Comparison of ENCODE assay signal across 10 cellular contexts in the genomic region with DNA sequence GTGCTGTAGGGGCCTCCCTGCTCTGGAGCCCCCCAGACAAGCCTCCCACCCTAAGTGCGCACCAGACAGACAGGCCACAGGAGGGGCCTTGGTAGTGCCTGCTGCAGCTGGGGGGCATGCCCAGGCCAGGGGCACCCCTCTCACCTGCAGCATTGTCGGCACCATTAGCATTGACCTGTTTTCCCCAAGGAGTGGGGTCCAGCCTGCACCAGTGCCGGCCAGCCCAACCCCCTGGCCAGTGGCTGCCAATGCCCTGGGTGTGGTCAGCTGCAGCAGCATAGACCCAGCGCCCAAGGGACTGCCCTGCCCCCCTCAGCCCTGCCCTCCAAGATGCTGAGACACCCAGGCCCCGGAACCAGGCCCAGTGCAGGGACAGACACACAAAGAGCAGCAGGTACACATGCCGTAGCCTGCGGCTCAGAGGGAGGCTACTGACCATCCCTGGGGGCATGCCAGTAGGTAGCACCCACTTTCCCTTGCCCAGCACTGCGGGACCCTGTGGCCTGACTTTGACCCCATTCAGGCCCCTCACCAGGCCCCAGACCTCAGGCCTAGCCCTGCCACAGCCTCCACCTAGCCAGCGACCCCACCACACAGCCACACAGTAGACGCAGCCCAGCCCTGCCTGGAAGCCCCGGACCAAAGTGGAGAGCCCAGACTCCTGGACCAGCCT. TPM values are rescaled to one million over a fixed set of nuclear protein-coding genes. Genes with fewer than 3 reads are reported as not detected.
DNase-seq lines count a peak whose midpoint lies in the region; ATAC-seq and TF ChIP-seq lines count a peak whose summit lies in the region.
"Had no signal": no experiment of that assay in that cellular context is flagged by ENCODE, and none has a peak within 500 bp of the region (broad histone marks: within the 10 kb centered on the region; RNA-seq: fewer than 3 reads in every experiment).

No MANE protein-coding gene starts in this region.

- no peak overlapping the region; a peak in 1 of 4 replicates for H3K27ac ChIP-seq in SK-N-SH (ENCODE audit: low read depth in 2 of 2, low read length in 1 of 2)
- no peak overlapping the region for H3K27ac ChIP-seq in breast epithelium
- H3K27ac ChIP-seq in left lung: no peak overlapping the region
- H3K27ac ChIP-seq in thoracic aorta: no peak overlapping the region

- POLR2A ChIA-PET in SK-N-SH (lab: Yijun Ruan, JAX): no interaction called here

- no peak for TF ChIP-seq RAD21 in SK-N-SH (IDR thresholded peaks at IDR 0.05; ENCODE audit: low read length)

- H3F3A ChIP-seq in SK-N-SH (replicated peaks; ENCODE audit: insufficient read depth): peaks cover 19% of the 10 kb centered on the region

- H3K79me2 ChIP-seq in SK-N-SH (ENCODE audit: insufficient read depth): peaks cover 30% of the 10 kb centered on the region; the same call in 1 of the 2 replicates

- no peak for ATAC-seq in SK-N-SH treated with all-trans-retinoic acid at 6 μM for 48 hours
- ATAC-seq in left lung: no peak
- no peak for ATAC-seq in thoracic aorta (ENCODE audit: insufficient number of reproducible peaks, low FRiP score, low read depth)
- ATAC-seq in left lobe of liver: no peak

- H3K4me2 ChIP-seq in SK-N-SH: peak overlapping the region; percentile 99

- WGBS in SK-N-SH (ENCODE audit: low lambda C conversion rate): 55% methylated on average over 4 of the region's 11 CpGs

- H3K9me3 ChIP-seq in SK-N-SH: no peaks in the 10 kb centered on the region
- no peaks in the 10 kb centered on the region for H3K9me3 ChIP-seq in breast epithelium
- no peaks in the 10 kb centered on the region for H3K9me3 ChIP-seq in left lung
- H3K9me3 ChIP-seq in thoracic aorta: no peaks in the 10 kb centered on the region

- no peak overlapping the region for H2AFZ ChIP-seq in SK-N-SH (ENCODE audit: low read depth)

- peak overlapping the region; percentile 75 for H3K9ac ChIP-seq in SK-N-SH

- no peak for TF ChIP-seq POLR2A in breast epithelium (IDR thresholded peaks at IDR 0.05)

- intact Hi-C loops in breast epithelium (cut with DNase I; ENCODE audit: low total_unique reads) (no loop called here), left lung (cut with DNase I) (loop anchor here in 1 of 2 donors (5.0 kb wide), 1 partner anchor 70 kb away; no protein-coding TSS in a partner anchor)

- no peaks in the 10 kb centered on the region for H4K20me1 ChIP-seq in SK-N-SH (ENCODE audit: insufficient read depth)

- H3K4me1 ChIP-seq in SK-N-SH (ENCODE audit: control insufficient read depth in 1 of 2, insufficient read depth in 2 of 2, low read depth in 1 of 2, low read length in 1 of 2): peaks cover 34 to 75% of the 10 kb centered on the region in 2 experiments; a peak in 3 of 4 replicates
- peaks cover 15 to 53% of the 10 kb centered on the region in 2 donors for H3K4me1 ChIP-seq in breast epithelium
- H3K4me1 ChIP-seq in left lung: peaks cover 38 to 80% of the 10 kb centered on the region in 2 donors
- peaks cover 31 to 78% of the 10 kb centered on the region in 2 donors for H3K4me1 ChIP-seq in thoracic aorta (ENCODE audit: control insufficient read depth in 1 of 2, low read depth in 2 of 2)

- peak overlapping the region; percentile 71 to 81 for H3K4me3 ChIP-seq in SK-N-SH (ENCODE audit: low read depth in 2 of 2, low read length in 1 of 2)
- peak overlapping the region; percentile 49 to 78 (median 58) for H3K4me3 ChIP-seq in breast epithelium
- peak overlapping the region in 1 of 2 donors; percentile 37 for H3K4me3 ChIP-seq in left lung
- H3K4me3 ChIP-seq in thoracic aorta: peak overlapping the region; percentile 76

- TF ChIP-seq CTCF in SK-N-SH (IDR thresholded peaks at IDR 0.05): no peak
- no peak for TF ChIP-seq CTCF in breast epithelium (IDR thresholded peaks at IDR 0.05)
- TF ChIP-seq CTCF in left lung (IDR thresholded peaks at IDR 0.05): no peak
- no peak for TF ChIP-seq CTCF in thoracic aorta (IDR thresholded peaks at IDR 0.05)

- H3K9me2 ChIP-seq in SK-N-SH: no peaks in the 10 kb centered on the region

- no peak for TF ChIP-seq EP300 in SK-N-SH (IDR thresholded peaks at IDR 0.05; ENCODE audit: borderline replicate concordance in 1 of 2, low read depth in 1 of 2, low read length in 1 of 2)

- DNase-seq in SK-N-SH (no peak), breast epithelium (ENCODE audit: low spot score in 2 of 2) (no peak), left lung (peak; percentile 34 to 68), thoracic aorta (ENCODE audit: low spot score) (no peak), NCI-H345 (lab: John Stamatoyannopoulos, UW) (no peak), left lobe of liver (ENCODE audit: low spot score) (no peak), NCI-H226 (no peak)
- DNase-seq: 8988T had no signal

- H3K27me3 ChIP-seq in SK-N-SH (ENCODE audit: insufficient read depth): no peaks in the 10 kb centered on the region
- H3K27me3 ChIP-seq in breast epithelium: no peaks in the 10 kb centered on the region
- H3K27me3 ChIP-seq in left lung: peaks cover 0 to 32% of the 10 kb centered on the region in 2 donors
- H3K27me3 ChIP-seq in thoracic aorta (replicated peaks; ENCODE audit: insufficient read depth): no peaks in the 10 kb centered on the region

- CTCF ChIA-PET in SK-N-SH (lab: Yijun Ruan, JAX): interaction anchor here (0.7 to 11.2 kb wide), 25 partner anchors 8 to 512 kb away, joined by 3 to 284 read pairs (median 9); a partner anchor contains a TSS

- H3K36me3 ChIP-seq in SK-N-SH (replicated peaks in 1 of 2; ENCODE audit: control insufficient read depth in 1 of 2, insufficient read depth in 2 of 2, low read length in 1 of 2): no peaks in the 10 kb centered on the region
- H3K36me3 ChIP-seq in breast epithelium: no peaks in the 10 kb centered on the region
- no peaks in the 10 kb centered on the region for H3K36me3 ChIP-seq in left lung
- H3K36me3 ChIP-seq in thoracic aorta: no peaks in the 10 kb centered on the region

TF ChIP-seq in SK-N-SH, 30 proteins besides CTCF, POLR2A, EP300 and RAD21:
- no peak for TF ChIP-seq CHD2 (IDR thresholded peaks at IDR 0.05; ENCODE audit: low read length, partially characterized antibody)
- TF ChIP-seq, protein P1, sequence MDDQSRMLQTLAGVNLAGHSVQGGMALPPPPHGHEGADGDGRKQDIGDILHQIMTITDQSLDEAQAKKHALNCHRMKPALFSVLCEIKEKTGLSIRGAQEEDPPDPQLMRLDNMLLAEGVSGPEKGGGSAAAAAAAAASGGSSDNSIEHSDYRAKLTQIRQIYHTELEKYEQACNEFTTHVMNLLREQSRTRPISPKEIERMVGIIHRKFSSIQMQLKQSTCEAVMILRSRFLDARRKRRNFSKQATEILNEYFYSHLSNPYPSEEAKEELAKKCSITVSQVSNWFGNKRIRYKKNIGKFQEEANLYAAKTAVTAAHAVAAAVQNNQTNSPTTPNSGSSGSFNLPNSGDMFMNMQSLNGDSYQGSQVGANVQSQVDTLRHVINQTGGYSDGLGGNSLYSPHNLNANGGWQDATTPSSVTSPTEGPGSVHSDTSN (IDR thresholded peaks at IDR 0.05): no peak

TF ChIP-seq in SK-N-SH treated with all-trans-retinoic acid at 6 μM for 48 hours, 23 proteins besides CTCF, POLR2A, EP300 and RAD21 (continues in another document):
- no peak for TF ChIP-seq TOX (CRISPR knock-in tag; IDR thresholded peaks at IDR 0.05; ENCODE audit: borderline replicate concordance)
- TF ChIP-seq ISL1 (CRISPR knock-in tag; IDR thresholded peaks at IDR 0.05): no peak
- no peak for TF ChIP-seq PPARA (CRISPR knock-in tag; IDR thresholded peaks at IDR 0.05; ENCODE audit: borderline replicate concordance)
- TF ChIP-seq ZNF70 (CRISPR knock-in tag; IDR thresholded peaks at IDR 0.05): no peak
- no peak for TF ChIP-seq ZFP3 (CRISPR knock-in tag; IDR thresholded peaks at IDR 0.05)
- no peak for TF ChIP-seq CSDC2 (CRISPR knock-in tag; IDR thresholded peaks at IDR 0.05)
- TF ChIP-seq SNAI2 (CRISPR knock-in tag; IDR thresholded peaks at IDR 0.05): no peak
- TF ChIP-seq, protein P2, sequence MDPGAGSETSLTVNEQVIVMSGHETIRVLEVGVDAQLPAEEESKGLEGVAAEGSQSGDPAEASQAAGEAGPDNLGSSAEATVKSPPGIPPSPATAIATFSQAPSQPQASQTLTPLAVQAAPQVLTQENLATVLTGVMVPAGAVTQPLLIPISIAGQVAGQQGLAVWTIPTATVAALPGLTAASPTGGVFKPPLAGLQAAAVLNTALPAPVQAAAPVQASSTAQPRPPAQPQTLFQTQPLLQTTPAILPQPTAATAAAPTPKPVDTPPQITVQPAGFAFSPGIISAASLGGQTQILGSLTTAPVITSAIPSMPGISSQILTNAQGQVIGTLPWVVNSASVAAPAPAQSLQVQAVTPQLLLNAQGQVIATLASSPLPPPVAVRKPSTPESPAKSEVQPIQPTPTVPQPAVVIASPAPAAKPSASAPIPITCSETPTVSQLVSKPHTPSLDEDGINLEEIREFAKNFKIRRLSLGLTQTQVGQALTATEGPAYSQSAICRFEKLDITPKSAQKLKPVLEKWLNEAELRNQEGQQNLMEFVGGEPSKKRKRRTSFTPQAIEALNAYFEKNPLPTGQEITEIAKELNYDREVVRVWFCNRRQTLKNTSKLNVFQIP (CRISPR knock-in tag; IDR thresholded peaks at IDR 0.05; ENCODE audit: borderline replicate concordance, low read depth): no peak

RNA-seq across cellular contexts. Expression of a gene that starts 1.0 kb away (rescaled TPM):
- polyA plus RNA-seq in SK-N-SH (2012; rRNA removed): 33.5 and 36.6 TPM in 2 replicates
- 22.9 and 24.7 TPM in 2 replicates for polyA plus RNA-seq in SK-N-SH (2012; cell fraction: cytosol; rRNA removed)
- polyA plus RNA-seq in SK-N-SH (2012; cell fraction: nucleus; rRNA removed): 70.6 and 92.7 TPM in 2 replicates
- total RNA-seq in breast epithelium (10 to 100 TPM; 15.1 to 46.7 (median 19.3) TPM), left lung (10 to 100 TPM; 22.1 to 22.3 TPM), thoracic aorta (10 to 100 TPM; 22.6 to 47.8 TPM), left lobe of liver (5.5 TPM)

RNA-seq across cellular contexts. Expression of a gene that starts 8.4 kb away (rescaled TPM):
- polyA plus RNA-seq in SK-N-SH (2012; rRNA removed): 18.5 and 21.4 TPM in 2 replicates
- polyA plus RNA-seq in SK-N-SH (2012; cell fraction: cytosol; rRNA removed): 15.0 and 15.3 TPM in 2 replicates
- polyA plus RNA-seq in SK-N-SH (2012; cell fraction: nucleus; rRNA removed): 72.4 and 86.2 TPM in 2 replicates
- total RNA-seq in breast epithelium (10 to 100 TPM in 1 of 3 donors, 1 to 10 TPM in 2; 4.5 to 17.0 (median 8.8) TPM), left lung (1 to 10 TPM; 7.1 to 8.5 TPM), thoracic aorta (1 to 10 TPM; 3.1 to 4.6 TPM), left lobe of liver (2.2 TPM)

RNA-seq across cellular contexts. Expression of a gene that starts 43.7 kb away (rescaled TPM):
- polyA plus RNA-seq in SK-N-SH (2012; rRNA removed): 23.7 and 26.8 TPM in 2 replicates
- polyA plus RNA-seq in SK-N-SH (2012; cell fraction: cytosol; rRNA removed): 15.1 and 21.2 TPM in 2 replicates
- 15.7 and 19.5 TPM in 2 replicates for polyA plus RNA-seq in SK-N-SH (2012; cell fraction: nucleus; rRNA removed)
- 10 to 100 TPM in 2 of 3 donors, 1 to 10 TPM in 1; 5.1 to 10.4 (median 10.2) TPM for total RNA-seq in breast epithelium
- 1 to 10 TPM; 9.4 to 9.6 TPM for total RNA-seq in left lung
- total RNA-seq in thoracic aorta: 1 to 10 TPM; 1.6 to 6.5 TPM
- 1.4 TPM for total RNA-seq in left lobe of liver

RNA-seq across cellular contexts. Expression of a gene that starts 52.5 kb away (rescaled TPM):
- polyA plus RNA-seq in SK-N-SH (2012; rRNA removed): 0.02 TPM in 2 replicates
- polyA plus RNA-seq in SK-N-SH (2012; cell fraction: cytosol; rRNA removed): not detected in 2 replicates
- polyA plus RNA-seq in SK-N-SH (2012; cell fraction: nucleus; rRNA removed): 0.14 and 0.19 TPM in 2 replicates
- total RNA-seq in breast epithelium (1 to 10 TPM in 1 of 3 donors, under 1 TPM in 1, not detected in 1; 0.33 to 4.0 TPM), left lung (under 1 TPM; 0.76 to 0.93 TPM), thoracic aorta (under 1 TPM in 1 of 2 donors, not detected in 1; 0.35 TPM), left lobe of liver (not detected)
- total RNA-seq: lung microvascular endothelial cell had no signal

Comparison
In these comparisons a context has a peak if more than half of its experiments do, and no peak if none do; other contexts are left out.
1. DNase-seq: peak in left lung (2 of 2); none in SK-N-SH (single experiment), breast epithelium (0 of 2), thoracic aorta (single experiment), NCI-H345 (single experiment), left lobe of liver (single experiment) and NCI-H226 (single experiment).